1 cellular context compared by ENCODE assay signal in genomic region chr6:37435816-37436215, GRCh38.
TF ChIP-seq lines count a peak whose summit lies in the region.

No MANE protein-coding gene starts in this region.

TF ChIP-seq in IMR-90, 13 proteins besides CTCF, POLR2A, EP300 and RAD21:
- TF ChIP-seq FOS (IDR thresholded peaks at IDR 0.05; ENCODE audit: low read depth, low read length) (no peak), RCOR1 (IDR thresholded peaks at IDR 0.05; ENCODE audit: insufficient replicate concordance, low read length) (no peak), MAFK (IDR thresholded peaks at IDR 0.05; ENCODE audit: low read depth, low read length) (no peak), NFE2L2 (IDR thresholded peaks at IDR 0.05; ENCODE audit: low read depth, low read length) (no peak), ELK1 (IDR thresholded peaks at IDR 0.05; ENCODE audit: borderline replicate concordance, low read depth, low read length) (no peak), MAZ (IDR thresholded peaks at IDR 0.05; ENCODE audit: borderline replicate concordance, low read depth, low read length) (no peak), USF2 (IDR thresholded peaks at IDR 0.05; ENCODE audit: low read depth, low read length) (no peak)
TF ChIP-seq in IMR-90: peak in this region for 0.
